In genomic region chr6:126268087-126268486, GRCh38 we compare ENCODE assay signal across 13 cellular contexts.
DNase-seq lines count a peak whose midpoint lies in the region; ATAC-seq, FAIRE-seq and TF ChIP-seq lines count a peak whose summit lies in the region.
"Had no signal": no experiment of that assay in that cellular context is flagged by ENCODE, and none has a peak within 500 bp of the region (broad histone marks: within the 10 kb centered on the region; RNA-seq: fewer than 3 reads in every experiment).

No MANE protein-coding gene starts in this region.

- TF ChIP-seq CTCF in endothelial cell of umbilical vein (IDR thresholded peaks at IDR 0.05; ENCODE audit: extremely low read depth in 1 of 2, insufficient read depth in 1 of 2, low read depth in 1 of 2, low read length in 2 of 2): no peak

- no peaks in the 10 kb centered on the region for H3K9me3 ChIP-seq in endothelial cell of umbilical vein (replicated peaks; ENCODE audit: control insufficient read depth, insufficient read depth, low read length)
- H3K9me3 ChIP-seq: adrenal gland, left lung had no signal

- no peaks in the 10 kb centered on the region for H3K27me3 ChIP-seq in endothelial cell of umbilical vein (ENCODE audit: control insufficient read depth in 2 of 2, insufficient read depth in 2 of 2, low read length in 2 of 2)
- H3K27me3 ChIP-seq: adrenal gland, left lung had no signal

- intact Hi-C loops in endothelial cell of umbilical vein (cut with micrococcal nuclease): loop anchor here (5.0 kb wide), 1 partner anchor 271 kb away; no protein-coding TSS in a partner anchor

- DNase-seq in GM18507 (ENCODE audit: extremely low spot score, insufficient read length, low read depth): peak; percentile 5
- DNase-seq in endothelial cell of umbilical vein (ENCODE audit: low read depth, low spot score): no peak
- DNase-seq in activated CD4-positive, alpha-beta T cell treated with anti-CD3 and anti-CD28 coated beads for 4 hours: no peak
- no peak for DNase-seq in effector memory CD8-positive, alpha-beta T cell
- DNase-seq in left lobe of liver (ENCODE audit: low spot score): no peak
- no peak for DNase-seq in RPMI8226
- DNase-seq: adrenal gland, left lung had no signal

- FAIRE-seq in GM18507 (lab: Jason Lieb, UNC) (peak; percentile 46), endothelial cell of umbilical vein (lab: Jason Lieb, UNC) (peak; percentile 69)
- FAIRE-seq: H1, RCC 7860 had no signal

- dilution Hi-C loops in endothelial cell of umbilical vein (cut with MboI; ENCODE audit: extremely low pct_ligation_motif_present, low sequenced_read_pairs): no loop called here

- no peak overlapping the region for H2AFZ ChIP-seq in endothelial cell of umbilical vein (ENCODE audit: low read depth, low read length)

- POLR2A ChIA-PET in endothelial cell of umbilical vein (lab: Charles Lee): no interaction called here

- peaks cover 25% of the 10 kb centered on the region for H3K4me1 ChIP-seq in endothelial cell of umbilical vein (ENCODE audit: control insufficient read depth, extremely low read depth, insufficient read depth, low read length)
- H3K4me1 ChIP-seq: left lung had no signal

- no peaks in the 10 kb centered on the region for H3K27me3 Mint-ChIP-seq in effector memory CD8-positive, alpha-beta T cell

- no peaks in the 10 kb centered on the region for H3K79me2 ChIP-seq in endothelial cell of umbilical vein (ENCODE audit: control insufficient read depth, insufficient read depth, low read length)

- ATAC-seq in GM21526 (IDR thresholded peaks at IDR 0.05; ENCODE audit: low FRiP score, unreplicated experiment) (peak; percentile 69), HG03175 (IDR thresholded peaks at IDR 0.05; ENCODE audit: unreplicated experiment) (peak; percentile 59), left lobe of liver (no peak)
- no peak for ATAC-seq in effector memory CD8-positive, alpha-beta T cell (replicated peaks)
- ATAC-seq: activated CD4-positive, CD25-positive, alpha-beta regulatory T cell treated with anti-CD3 and anti-CD28 coated beads, Interleukin-2, amount 50 U/mL, for 24 hours; left lung had no signal

- no peaks in the 10 kb centered on the region for H3K9me3 Mint-ChIP-seq in effector memory CD8-positive, alpha-beta T cell

- H3K4me2 ChIP-seq in endothelial cell of umbilical vein (ENCODE audit: insufficient read depth, low read length): peak overlapping the region; percentile 12

- no peaks in the 10 kb centered on the region for H3K9me1 ChIP-seq in endothelial cell of umbilical vein (replicated peaks; ENCODE audit: control insufficient read depth, extremely low read depth, insufficient read depth, low read length)

- H3K27ac ChIP-seq in endothelial cell of umbilical vein (ENCODE audit: insufficient read depth, low read depth, low read length): no peak overlapping the region
- H3K27ac ChIP-seq: adrenal gland, left lung had no signal

- no peak overlapping the region for H3K4me3 ChIP-seq in endothelial cell of umbilical vein (replicated peaks in 1 of 3; ENCODE audit: insufficient read depth in 1 of 3, low read depth in 1 of 3, low read length in 3 of 3)
- H3K4me3 ChIP-seq: adrenal gland, left lung had no signal

- H3K4me3 Mint-ChIP-seq in effector memory CD8-positive, alpha-beta T cell: no peak overlapping the region

- BruUV-seq in endothelial cell of umbilical vein (replicated peaks; lab: Mats Ljungman, UMichigan): no TSS peak

- CTCF ChIA-PET in endothelial cell of umbilical vein (lab: Charles Lee): interaction anchor here (0.8 kb wide), 1 partner anchor 12 kb away, joined by 4 read pairs; no protein-coding TSS in a partner anchor

- no peak overlapping the region for H3K27ac Mint-ChIP-seq in effector memory CD8-positive, alpha-beta T cell

- H3K4me1 Mint-ChIP-seq in effector memory CD8-positive, alpha-beta T cell (ENCODE audit: low read depth in 2 of 2): no peaks in the 10 kb centered on the region

- H3K9ac ChIP-seq in endothelial cell of umbilical vein (replicated peaks; ENCODE audit: extremely low read depth, insufficient read depth, low read length): no peak overlapping the region

- H3K36me3 Mint-ChIP-seq in effector memory CD8-positive, alpha-beta T cell (ENCODE audit: insufficient read depth): no peaks in the 10 kb centered on the region

- H4K20me1 ChIP-seq in endothelial cell of umbilical vein (replicated peaks; ENCODE audit: control insufficient read depth, extremely low read depth, insufficient read depth, low read length): no peaks in the 10 kb centered on the region

- TF ChIP-seq POLR2A in endothelial cell of umbilical vein (IDR thresholded peaks at IDR 0.05; ENCODE audit: low read depth, low read length): no peak

- H3K36me3 ChIP-seq in endothelial cell of umbilical vein (ENCODE audit: control insufficient read depth in 2 of 2, extremely low read depth in 1 of 2, insufficient read depth in 2 of 2, low read length in 2 of 2): no peaks in the 10 kb centered on the region
- H3K36me3 ChIP-seq: adrenal gland, left lung had no signal

TF ChIP-seq in endothelial cell of umbilical vein, 7 proteins besides CTCF, POLR2A, EP300 and RAD21:
- no peak for TF ChIP-seq FOS (IDR thresholded peaks at IDR 0.05; ENCODE audit: borderline replicate concordance, insufficient read depth, low read length)
- no peak for TF ChIP-seq POLR2AphosphoS5 (IDR thresholded peaks at IDR 0.05; ENCODE audit: insufficient read depth, low read depth, low read length)
- no peak for TF ChIP-seq MAX (IDR thresholded peaks at IDR 0.05; ENCODE audit: insufficient read depth, insufficient read length)
- no peak for TF ChIP-seq GATA2 (IDR thresholded peaks at IDR 0.05; ENCODE audit: insufficient read depth, insufficient read length, low read depth, low read length)
- no peak for TF ChIP-seq EZH2 (IDR thresholded peaks at IDR 0.05; ENCODE audit: borderline replicate concordance, low read depth, low read length, severe bottlenecking)
- no peak for TF ChIP-seq JUN (IDR thresholded peaks at IDR 0.05; ENCODE audit: borderline replicate concordance, insufficient read depth, insufficient read length, low read depth)
- no peak for TF ChIP-seq MYC (IDR thresholded peaks at IDR 0.05; ENCODE audit: low read depth, low read length)

Comparison
In these comparisons a context has a peak if more than half of its experiments do, and no peak if none do; other contexts are left out.
1. ATAC-seq: peak in GM21526 (single experiment) and HG03175 (single experiment); none in effector memory CD8-positive, alpha-beta T cell (single experiment) and left lobe of liver (single experiment).